ENCODE assay signal across 24 cellular contexts in genomic region chr11:28629235-28629634, GRCh38.
DNase-seq lines count a peak whose midpoint lies in the region; ATAC-seq, FAIRE-seq and TF ChIP-seq lines count a peak whose summit lies in the region.
"Had no signal": no experiment of that assay in that cellular context is flagged by ENCODE, and none has a peak within 500 bp of the region (broad histone marks: within the 10 kb centered on the region; RNA-seq: fewer than 3 reads in every experiment).

No MANE protein-coding gene starts in this region.

- intact Hi-C loops in HepG2 (cut with micrococcal nuclease; ENCODE audit: unreplicated experiment), result no loop called here
- intact Hi-C loops in right lobe of liver (cut with DNase I), result no loop called here
- intact Hi-C loops in K562 (cut with micrococcal nuclease), result no loop called here
- intact Hi-C loops in sigmoid colon (cut with DNase I), result no loop called here
- intact Hi-C loops in posterior cingulate gyrus (cut with DNase I), result no loop called here

- H3K79me2 ChIP-seq in HepG2 (ENCODE audit: insufficient read depth, low read length) (no peaks in the 10 kb centered on the region), K562 (ENCODE audit: control insufficient read depth, insufficient read depth, low read length) (no peaks in the 10 kb centered on the region)

- H3K27me3 ChIP-seq in HepG2 (ENCODE audit: control insufficient read depth in 1 of 2, insufficient read depth in 2 of 2, low read length in 2 of 2), result no peaks in the 10 kb centered on the region; a peak in 1 of 5 replicates
- H3K27me3 ChIP-seq in right lobe of liver, result no peaks in the 10 kb centered on the region
- no peaks in the 10 kb centered on the region for H3K27me3 ChIP-seq in K562 (ENCODE audit: control insufficient read depth in 2 of 2, insufficient read depth in 2 of 2, low read length in 2 of 2)
- no peaks in the 10 kb centered on the region for H3K27me3 ChIP-seq in sigmoid colon
- H3K27me3 ChIP-seq: BE2C, BLaER1 had no signal

- CTCF ChIA-PET in HepG2 (lab: Yijun Ruan, JAX; ENCODE audit: low intra/inter-chr PET ratio, low total read pairs), result no interaction called here
- CTCF ChIA-PET in K562 (lab: Yijun Ruan, JAX; ENCODE audit: low intra/inter-chr PET ratio), result no interaction called here

- in situ Hi-C loops in HepG2 (cut with HindIII; ENCODE audit: extremely low pct_ligation_motif_present, low pct_unique_long_range_greater_than_20kb), result no loop called here
- in situ Hi-C loops in K562 (cut with MboI), result no loop called here

- no peak for DNase-seq in HepG2 (ENCODE audit: low spot score)
- no peak for DNase-seq in right lobe of liver
- DNase-seq in K562 (ENCODE audit: extremely low read depth in 1 of 4, low spot score in 3 of 4), result no peak
- no peak for DNase-seq in sigmoid colon
- no peak for DNase-seq in posterior cingulate gyrus
- DNase-seq: ACHN; BE2C; C1 segment of cervical spinal cord; CD4-positive, alpha-beta memory T cell; CD4-positive, CD25-positive, alpha-beta regulatory T cell; CD8-positive, alpha-beta memory T cell; COR-L47; DMS 273 treated with DMSO at 0.1 percent for 48 hours; DMS153; DMS53; DMS79; DND-41; EL; GDM1 had no signal

- H3K9ac ChIP-seq in HepG2 (ENCODE audit: insufficient read depth, low read depth, low read length), result no peak overlapping the region
- no peak overlapping the region for H3K9ac ChIP-seq in K562 (ENCODE audit: insufficient read depth in 1 of 2, low read depth in 2 of 2, low read length in 2 of 2)
- H3K9ac ChIP-seq: BLaER1 had no signal

- H2AFZ ChIP-seq in HepG2 (ENCODE audit: low read length), result no peak overlapping the region
- H2AFZ ChIP-seq in K562 (ENCODE audit: low read depth, low read length), result no peak overlapping the region

- no peaks in the 10 kb centered on the region for H3K9me1 ChIP-seq in K562 (ENCODE audit: control insufficient read depth, insufficient read depth, low read length)

- FAIRE-seq in HepG2 (lab: Jason Lieb, UNC), result no peak
- FAIRE-seq in K562 (lab: Jason Lieb, UNC), result no peak
- FAIRE-seq: GM12878, GM12892, GM19239 had no signal

- ATAC-seq in HepG2 (no peak), right lobe of liver (no peak), K562 (no peak)
- ATAC-seq: GM12878 had no signal

- H3K36me3 ChIP-seq in HepG2 (replicated peaks in 1 of 2; ENCODE audit: control insufficient read depth in 1 of 2, insufficient read depth in 2 of 2, low read length in 2 of 2) (no peaks in the 10 kb centered on the region), right lobe of liver (no peaks in the 10 kb centered on the region), K562 (ENCODE audit: control insufficient read depth, insufficient read depth, low read length) (no peaks in the 10 kb centered on the region), sigmoid colon (no peaks in the 10 kb centered on the region)
- H3K36me3 ChIP-seq: BE2C, BLaER1 had no signal

- H3K27ac ChIP-seq in HepG2 (ENCODE audit: extremely low read length, insufficient read depth, low read length), result no peak overlapping the region
- H3K27ac ChIP-seq in right lobe of liver, result no peak overlapping the region
- H3K27ac ChIP-seq in K562 (ENCODE audit: extremely low read depth, low read depth, low read length), result no peak overlapping the region
- no peak overlapping the region for H3K27ac ChIP-seq in sigmoid colon
- H3K27ac ChIP-seq: 22Rv1, BLaER1 had no signal

- H4K20me1 ChIP-seq in HepG2 (ENCODE audit: insufficient read depth, low read length) (no peaks in the 10 kb centered on the region), K562 (replicated peaks; ENCODE audit: control insufficient read depth, insufficient read depth, low read length) (no peaks in the 10 kb centered on the region)
- H4K20me1 ChIP-seq: BLaER1 had no signal

- H3K4me1 ChIP-seq in HepG2 (ENCODE audit: insufficient read depth, low read length) (no peaks in the 10 kb centered on the region), right lobe of liver (no peaks in the 10 kb centered on the region), K562 (replicated peaks in 1 of 2; ENCODE audit: control insufficient read depth in 2 of 2, insufficient read depth in 2 of 2, low read length in 2 of 2) (no peaks in the 10 kb centered on the region), sigmoid colon (no peaks in the 10 kb centered on the region)
- H3K4me1 ChIP-seq: BE2C, BLaER1 had no signal

- TF ChIP-seq EP300 in HepG2 (IDR thresholded peaks at IDR 0.05; ENCODE audit: low read depth in 2 of 2, low read length in 2 of 2), result no peak
- no peak for TF ChIP-seq EP300 in HepG2 (CRISPR knock-in tag; IDR thresholded peaks at IDR 0.05; ENCODE audit: borderline replicate concordance)
- no peak for TF ChIP-seq EP300 in K562 (IDR thresholded peaks at IDR 0.05; ENCODE audit: low read length)
- TF ChIP-seq EP300 in sigmoid colon (IDR thresholded peaks at IDR 0.05), result no peak

- TF ChIP-seq POLR2A in HepG2 (IDR thresholded peaks at IDR 0.05; ENCODE audit: insufficient read depth in 1 of 2, low read depth in 2 of 2, low read length in 2 of 2) (no peak), right lobe of liver (IDR thresholded peaks at IDR 0.05) (no peak), K562 (conservative IDR thresholded peaks at IDR 0.05) (no peak), sigmoid colon (IDR thresholded peaks at IDR 0.05) (no peak)

- WGBS in HepG2 (ENCODE audit: low lambda C conversion rate), result 2% methylated on average over 3 of the region's 3 CpGs
- WGBS in right lobe of liver (ENCODE audit: insufficient coverage, low coverage, low lambda C conversion rate, missing lambda C conversion rate), result 71% methylated on average over 3 of the region's 3 CpGs
- WGBS in K562 (ENCODE audit: insufficient coverage, low coverage, missing lambda C conversion rate), result 0% methylated on average over 3 of the region's 3 CpGs
- WGBS in sigmoid colon, 2 donors, result 78 to 79% methylated on average over 3 of the region's 3 CpGs

- H3K4me3 ChIP-seq in HepG2 (replicated peaks in 1 of 3; ENCODE audit: insufficient read depth in 1 of 3, low read depth in 2 of 3, low read length in 3 of 3), result no peak overlapping the region
- no peak overlapping the region for H3K4me3 ChIP-seq in right lobe of liver
- no peak overlapping the region for H3K4me3 ChIP-seq in K562
- no peak overlapping the region for H3K4me3 ChIP-seq in sigmoid colon
- H3K4me3 ChIP-seq: BLaER1, GM12878 had no signal

- H3K9me3 ChIP-seq in HepG2 (ENCODE audit: low read length) (no peaks in the 10 kb centered on the region), right lobe of liver (no peaks in the 10 kb centered on the region), K562 (replicated peaks; ENCODE audit: control insufficient read depth, insufficient read depth, low read depth, low read length) (no peaks in the 10 kb centered on the region), sigmoid colon (no peaks in the 10 kb centered on the region)
- H3K9me3 ChIP-seq: BE2C, BLaER1 had no signal

- no TSS peak for BruUV-seq in HepG2 (replicated peaks; lab: Mats Ljungman, UMichigan)
- BruUV-seq in K562 (replicated peaks; lab: Mats Ljungman, UMichigan), result no TSS peak

- POLR2A ChIA-PET in HepG2 (lab: Yijun Ruan, JAX) (no interaction called here), K562 (lab: Yijun Ruan, JAX) (no interaction called here)

- H3K4me2 ChIP-seq in HepG2 (ENCODE audit: low read depth, low read length) (no peak overlapping the region), K562 (ENCODE audit: insufficient read depth, low read length) (no peak overlapping the region)
- H3K4me2 ChIP-seq: BLaER1 had no signal

- no peak for TF ChIP-seq CTCF in HepG2 (CRISPR knock-in tag; IDR thresholded peaks at IDR 0.05)
- TF ChIP-seq CTCF in right lobe of liver (IDR thresholded peaks at IDR 0.05), result no peak
- TF ChIP-seq CTCF in K562 (IDR thresholded peaks at IDR 0.05 in 2 of 3, conservative IDR thresholded peaks at IDR 0.05 in 1 of 3; ENCODE audit: insufficient read depth in 2 of 3, low read depth in 1 of 3, low read length in 3 of 3), result no peak
- TF ChIP-seq CTCF in sigmoid colon (IDR thresholded peaks at IDR 0.05), result no peak

- TF ChIP-seq RAD21 in HepG2 (CRISPR knock-in tag; IDR thresholded peaks at IDR 0.05) (no peak), K562 (CRISPR knock-in tag; conservative IDR thresholded peaks at IDR 0.05 in 1 of 2, IDR thresholded peaks at IDR 0.05 in 1 of 2) (no peak)

TF ChIP-seq in HepG2, 621 proteins besides CTCF, POLR2A, EP300 and RAD21 (continues in another document):
- no peak for TF ChIP-seq NFATC3 (CRISPR knock-in tag; IDR thresholded peaks at IDR 0.05)
- no peak for TF ChIP-seq GABPA (IDR thresholded peaks at IDR 0.05; ENCODE audit: low read depth, low read length)
- TF ChIP-seq GABPA (CRISPR knock-in tag; IDR thresholded peaks at IDR 0.05; ENCODE audit: low read depth), result no peak
- TF ChIP-seq ZBTB21 (CRISPR knock-in tag; IDR thresholded peaks at IDR 0.05), result no peak
- TF ChIP-seq NPAS2 (CRISPR knock-in tag; IDR thresholded peaks at IDR 0.05; ENCODE audit: borderline replicate concordance), result no peak
- TF ChIP-seq FOSL2 (CRISPR knock-in tag; IDR thresholded peaks at IDR 0.05), result no peak

TF ChIP-seq in K562, 482 proteins besides CTCF, POLR2A, EP300 and RAD21 (continues in another document):
- TF ChIP-seq ZNF354B (CRISPR knock-in tag; IDR thresholded peaks at IDR 0.05), result no peak
- TF ChIP-seq CREBBP (IDR thresholded peaks at IDR 0.05; ENCODE audit: low read depth, low read length), result no peak

Comparison
In these comparisons a context has a peak if more than half of its experiments do, and no peak if none do; other contexts are left out.
1. Of the 241 proteins assayed by ChIP-seq in both HepG2 and K562: peak only in HepG2: none; only in K562: MAFG; in both: MAFF and MAFK; in neither: 238.